In the genomic region with DNA sequence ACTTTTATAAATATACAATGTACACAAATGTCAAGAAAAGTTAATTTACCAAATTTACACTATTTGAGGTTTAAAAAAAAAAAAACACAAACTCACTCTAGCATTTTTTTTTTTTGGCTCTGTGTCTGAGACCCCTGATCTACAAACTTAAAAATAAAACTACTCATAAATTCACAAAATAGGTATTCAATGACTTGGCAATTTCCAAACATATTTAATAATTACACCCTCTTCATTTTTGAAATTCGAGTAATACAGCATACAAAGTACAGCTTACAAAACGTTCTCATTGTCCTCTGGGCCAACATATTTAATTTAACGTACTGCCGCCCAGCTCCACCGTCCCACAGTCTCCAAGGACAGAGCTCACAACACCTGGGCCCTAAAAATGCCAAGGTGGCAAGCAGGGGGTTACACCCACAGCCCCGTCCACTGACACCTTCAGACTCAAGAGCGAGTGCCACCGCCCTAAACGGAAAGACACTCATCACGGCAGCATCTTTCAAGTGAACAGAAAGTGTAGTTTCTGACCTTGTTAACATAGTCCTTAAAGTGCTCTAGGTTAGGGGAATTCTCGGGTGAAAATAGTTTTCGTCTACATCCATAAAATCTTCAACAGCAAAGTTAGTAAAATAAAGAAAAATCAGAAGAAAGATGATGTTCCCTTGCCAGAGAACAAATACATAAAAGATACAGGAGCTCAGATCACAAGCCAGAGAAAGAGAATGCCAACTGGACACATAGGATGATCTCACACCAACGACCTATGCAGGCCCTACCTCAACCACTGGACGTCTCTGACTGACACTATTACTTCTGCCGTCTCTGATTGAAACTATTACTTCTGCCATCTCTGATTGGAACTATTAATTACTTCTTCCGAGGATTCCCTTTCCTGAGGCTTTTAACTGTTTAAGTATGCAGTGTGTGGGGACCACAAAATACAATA, we compare ENCODE assay signal across 11 cellular contexts. TPM values are rescaled to one million over a fixed set of nuclear protein-coding genes. Genes with fewer than 3 reads are reported as not detected.
DNase-seq lines count a peak whose midpoint lies in the region; ATAC-seq and TF ChIP-seq lines count a peak whose summit lies in the region.
"Had no signal": no experiment of that assay in that cellular context is flagged by ENCODE, and none has a peak within 500 bp of the region (broad histone marks: within the 10 kb centered on the region; RNA-seq: fewer than 3 reads in every experiment).

No MANE protein-coding gene starts in this region.

- no peak overlapping the region for H3K9ac ChIP-seq in smooth muscle cell (ENCODE audit: low read depth)

- DNase-seq in NCI-H1092 treated with DMSO at 0.1 percent for 48 hours (lab: John Stamatoyannopoulos, UW) (peak; percentile 28), NCI-H1092 (lab: John Stamatoyannopoulos, UW) (no peak), T-cell (no peak), smooth muscle cell (lab: John Stamatoyannopoulos, UW; ENCODE audit: unreplicated experiment) (no peak), NCI-H774 (lab: John Stamatoyannopoulos, UW) (no peak)
- DNase-seq: anterior cingulate cortex; NK-92 treated with Interleukin-12 subunit alpha and Interleukin-12 subunit beta, amount 100 ng/mL, for 24 hours had no signal

- peaks cover 0 to 69% (median 35%) of the 10 kb centered on the region in 3 donors for H3K4me1 ChIP-seq in gastroesophageal sphincter
- H3K4me1 ChIP-seq in smooth muscle cell (ENCODE audit: low read depth), result peaks cover 14% of the 10 kb centered on the region

- TF ChIP-seq POLR2A in gastroesophageal sphincter (IDR thresholded peaks at IDR 0.05), result no peak

- H3K4me2 ChIP-seq in smooth muscle cell, result peak overlapping the region; percentile 73

- H3K27ac Mint-ChIP-seq in T-cell, result peak overlapping the region in 1 of 2 donors; percentile 20
- H3K27ac Mint-ChIP-seq: B cell had no signal

- H3K36me3 Mint-ChIP-seq in T-cell, result peaks cover under 1% of the 10 kb centered on the region

- POLR2A ChIA-PET in T-cell (lab: Charles Lee), result interaction anchor here in 1 of 2 donors (0.7 kb wide), 1 partner anchor 275 kb away, joined by 12 read pairs; no protein-coding TSS in a partner anchor

- peaks cover 46 to 59% (median 59%) of the 10 kb centered on the region in 3 donors for H3K4me1 Mint-ChIP-seq in T-cell

- no peaks in the 10 kb centered on the region for H3K27me3 ChIP-seq in gastroesophageal sphincter
- no peaks in the 10 kb centered on the region for H3K27me3 ChIP-seq in smooth muscle cell (ENCODE audit: low read depth)

- H3K36me3 ChIP-seq in gastroesophageal sphincter (no peaks in the 10 kb centered on the region), smooth muscle cell (ENCODE audit: low read depth) (no peaks in the 10 kb centered on the region)

- H3K9me3 Mint-ChIP-seq in T-cell, result no peaks in the 10 kb centered on the region

- H3K27ac ChIP-seq in gastroesophageal sphincter, result peak overlapping the region in 2 of 4 donors; percentile 5 to 48
- H3K27ac ChIP-seq in smooth muscle cell (ENCODE audit: low read depth), result no peak overlapping the region

- H3K79me2 ChIP-seq in smooth muscle cell (ENCODE audit: low read depth), result peaks cover 19% of the 10 kb centered on the region

- peaks cover 2% of the 10 kb centered on the region for H4K20me1 ChIP-seq in smooth muscle cell (ENCODE audit: low read depth)

- CTCF ChIA-PET in T-cell (lab: Charles Lee), result interaction anchor here in 1 of 2 donors (0.9 kb wide), 1 partner anchor 11 kb away, joined by 3 read pairs; no protein-coding TSS in a partner anchor

- no peak overlapping the region for H2AFZ ChIP-seq in smooth muscle cell (ENCODE audit: low read depth)

- no peaks in the 10 kb centered on the region for H3K27me3 Mint-ChIP-seq in T-cell

- no peaks in the 10 kb centered on the region for H3F3A ChIP-seq in smooth muscle cell (ENCODE audit: low read depth)

- no peaks in the 10 kb centered on the region for H3K9me3 ChIP-seq in gastroesophageal sphincter
- no peaks in the 10 kb centered on the region for H3K9me3 ChIP-seq in smooth muscle cell (replicated peaks; ENCODE audit: low read depth)

- no peak for ATAC-seq in T-cell (replicated peaks in 1 of 4)
- ATAC-seq in gastroesophageal sphincter, result no peak
- ATAC-seq in esophagus mucosa, result no peak
- ATAC-seq in HG02973 (IDR thresholded peaks at IDR 0.05; ENCODE audit: unreplicated experiment), result no peak

- H3K4me3 Mint-ChIP-seq in T-cell, result peak overlapping the region; percentile 44 to 78 (median 64)
- H3K4me3 Mint-ChIP-seq: B cell had no signal

- TF ChIP-seq CTCF in gastroesophageal sphincter (IDR thresholded peaks at IDR 0.05) (no peak), smooth muscle cell (IDR thresholded peaks at IDR 0.05; ENCODE audit: borderline replicate concordance, insufficient read depth, poor library complexity, severe bottlenecking) (no peak)

- no peak for TF ChIP-seq EP300 in gastroesophageal sphincter (IDR thresholded peaks at IDR 0.05)

- H3K4me3 ChIP-seq in gastroesophageal sphincter (peak overlapping the region; percentile 24 to 69), smooth muscle cell (peak overlapping the region; percentile 42)

- WGBS in gastroesophageal sphincter (ENCODE audit: low coverage in 1 of 2), 2 donors, result 19 to 31% methylated on average over 9 to 16 of the region's 16 CpGs
- WGBS in smooth muscle cell (ENCODE audit: low lambda C conversion rate), result 81% methylated on average over 16 of the region's 16 CpGs

RNA-seq across cellular contexts. Expression of gene ADCY9, which starts 4.2 kb away (rescaled TPM):
- total RNA-seq in T-cell (10 to 100 TPM in 4 of 5 donors, 1 to 10 TPM in 1; 7.9 to 15.7 (median 11.6) TPM), gastroesophageal sphincter (10 to 100 TPM; 33.0 to 83.5 (median 43.4) TPM), smooth muscle cell (6.0 and 8.9 TPM in 2 replicates), esophagus mucosa (5.3 TPM)
- 5.2 and 7.2 TPM in 2 replicates for polyA plus RNA-seq in smooth muscle cell
